In genomic region chr6:113414511-113414910, GRCh38 we compare ENCODE assay signal across 9 cellular contexts.
DNase-seq lines count a peak whose midpoint lies in the region; ATAC-seq and TF ChIP-seq lines count a peak whose summit lies in the region.
"Had no signal": no experiment of that assay in that cellular context is flagged by ENCODE, and none has a peak within 500 bp of the region (broad histone marks: within the 10 kb centered on the region; RNA-seq: fewer than 3 reads in every experiment).

No MANE protein-coding gene starts in this region.

- H3K4me2 ChIP-seq in neural progenitor cell, result no peak overlapping the region

- H3K4me3 ChIP-seq in endodermal cell (ENCODE audit: low read length), result no peak overlapping the region
- H3K4me3 ChIP-seq in neural progenitor cell, result no peak overlapping the region

- H3K27ac Mint-ChIP-seq in endodermal cell (no peak overlapping the region), neural progenitor cell (no peak overlapping the region)
- H3K27ac Mint-ChIP-seq: dendritic cell treated with granulocyte-macrophage colony-stimulating factor and Interleukin-4, amounts not matched to agents 40 ng/mL and 50 ng/mL, for 4 days had no signal

- no peak overlapping the region for H3K4me3 Mint-ChIP-seq in endodermal cell
- H3K4me3 Mint-ChIP-seq in neural progenitor cell, result no peak overlapping the region
- H3K4me3 Mint-ChIP-seq: dendritic cell treated with granulocyte-macrophage colony-stimulating factor and Interleukin-4, amounts not matched to agents 40 ng/mL and 50 ng/mL, for 4 days had no signal

- WGBS in endodermal cell (ENCODE audit: insufficient coverage in 1 of 2, insufficient read length in 1 of 2), 2 experiments, result 44 to 58% methylated on average over 2 to 3 of the region's 3 CpGs

- peak; percentile 33 for DNase-seq in DMS153 treated with DMSO at 0.1 percent for 48 hours (lab: John Stamatoyannopoulos, UW; ENCODE audit: unreplicated experiment)
- DNase-seq in NCI-H69 (lab: John Stamatoyannopoulos, UW), result peak; percentile 69
- DNase-seq in endodermal cell, result no peak
- no peak for DNase-seq in neural progenitor cell (ENCODE audit: low spot score)
- DNase-seq in NCI-H2029 (lab: John Stamatoyannopoulos, UW), result no peak
- DNase-seq in epidermal melanocyte (ENCODE audit: insufficient read length, low spot score), result no peak

- TF ChIP-seq CTCF in endodermal cell (conservative IDR thresholded peaks at IDR 0.05) (peak; percentile 61), neural progenitor cell (IDR thresholded peaks at IDR 0.05) (peak; percentile 34)

- no peaks in the 10 kb centered on the region for H3K4me1 ChIP-seq in endodermal cell (ENCODE audit: control insufficient read depth, insufficient read depth, low read length)
- H3K4me1 ChIP-seq in neural progenitor cell, result no peaks in the 10 kb centered on the region

- H3K27ac ChIP-seq in endodermal cell (ENCODE audit: low read depth, low read length), result no peak overlapping the region
- no peak overlapping the region for H3K27ac ChIP-seq in neural progenitor cell

- no peaks in the 10 kb centered on the region for H3K79me2 ChIP-seq in neural progenitor cell (ENCODE audit: low read depth)

- H3K36me3 Mint-ChIP-seq in endodermal cell (ENCODE audit: low read depth), result no peaks in the 10 kb centered on the region
- peaks cover 5% of the 10 kb centered on the region for H3K36me3 Mint-ChIP-seq in neural progenitor cell

- no peak overlapping the region for H2AFZ ChIP-seq in neural progenitor cell (replicated peaks)

- H3K27me3 ChIP-seq in endodermal cell (ENCODE audit: control insufficient read depth, insufficient read depth, low read length, poor library complexity, severe bottlenecking), result no peaks in the 10 kb centered on the region
- no peaks in the 10 kb centered on the region for H3K27me3 ChIP-seq in neural progenitor cell

- no peaks in the 10 kb centered on the region for H3K9me3 Mint-ChIP-seq in endodermal cell
- H3K9me3 Mint-ChIP-seq in neural progenitor cell, result peaks cover 9% of the 10 kb centered on the region

- H3K36me3 ChIP-seq in endodermal cell (ENCODE audit: control insufficient read depth, insufficient read depth, low read length), result no peaks in the 10 kb centered on the region
- H3K36me3 ChIP-seq in neural progenitor cell, result no peaks in the 10 kb centered on the region

- H4K20me1 ChIP-seq in neural progenitor cell (ENCODE audit: low read depth), result no peaks in the 10 kb centered on the region

- H3F3A ChIP-seq in neural progenitor cell (ENCODE audit: low read depth), result no peaks in the 10 kb centered on the region

- H3K9me3 ChIP-seq in endodermal cell (ENCODE audit: control insufficient read depth, low read length), result no peaks in the 10 kb centered on the region
- no peaks in the 10 kb centered on the region for H3K9me3 ChIP-seq in neural progenitor cell (ENCODE audit: low read depth)

- no peaks in the 10 kb centered on the region for H3K27me3 Mint-ChIP-seq in endodermal cell (ENCODE audit: insufficient read depth)
- H3K27me3 Mint-ChIP-seq in neural progenitor cell (ENCODE audit: insufficient read depth, low read depth), result peaks cover 2% of the 10 kb centered on the region
- H3K27me3 Mint-ChIP-seq: dendritic cell treated with granulocyte-macrophage colony-stimulating factor and Interleukin-4, amounts not matched to agents 40 ng/mL and 50 ng/mL, for 4 days had no signal

- H3K9ac ChIP-seq in endodermal cell (ENCODE audit: extremely low read depth, low read length, poor library complexity, severe bottlenecking), result no peak overlapping the region
- H3K9ac ChIP-seq in neural progenitor cell, result no peak overlapping the region

- H3K4me1 Mint-ChIP-seq in endodermal cell (no peaks in the 10 kb centered on the region), neural progenitor cell (no peaks in the 10 kb centered on the region)

- ATAC-seq in GM19351 (IDR thresholded peaks at IDR 0.05; ENCODE audit: unreplicated experiment) (no peak), HG02885 (IDR thresholded peaks at IDR 0.05; ENCODE audit: poor library complexity, unreplicated experiment) (no peak)

Comparison
In these comparisons a context has a peak if more than half of its experiments do, and no peak if none do; other contexts are left out.
1. DNase-seq: peak in DMS153 treated with DMSO at 0.1 percent for 48 hours (single experiment) and NCI-H69 (single experiment); none in endodermal cell (single experiment), neural progenitor cell (single experiment), NCI-H2029 (single experiment) and epidermal melanocyte (single experiment).